ENCODE assay signal across 8 cellular contexts in the genomic region with DNA sequence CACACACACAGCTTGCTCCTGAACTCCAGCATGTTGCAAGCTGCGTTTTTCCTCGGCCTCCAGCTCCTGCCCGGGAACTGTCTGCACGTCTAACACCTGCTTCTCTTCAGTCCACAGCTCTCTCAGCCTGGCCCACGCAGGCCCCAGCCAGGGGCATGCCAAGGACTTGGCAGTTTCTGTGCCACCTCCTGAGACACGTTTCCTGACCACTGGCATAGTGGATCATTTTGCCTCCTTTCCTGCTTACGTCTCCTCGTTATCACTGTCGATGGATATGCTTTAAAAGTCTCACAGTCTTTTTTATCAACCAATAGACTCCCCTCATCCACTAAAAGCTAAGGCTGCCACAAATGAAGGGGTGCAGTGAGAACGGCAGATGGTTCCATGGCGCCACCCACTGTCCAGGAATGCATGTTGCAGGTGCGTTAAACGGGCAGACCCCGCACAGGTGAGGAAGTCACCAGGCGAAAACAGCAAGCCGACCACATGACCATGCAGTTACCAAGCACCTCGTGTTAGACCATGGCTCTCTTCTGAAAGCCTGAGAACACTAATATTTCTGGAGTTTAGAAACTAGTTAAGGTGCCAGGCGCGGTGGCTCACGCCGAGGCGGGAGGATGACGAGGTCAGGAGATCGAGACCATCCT. TPM values are rescaled to one million over a fixed set of nuclear protein-coding genes. Genes with fewer than 3 reads are reported as not detected.
A peak's percentile ranks its signal among the peaks of the same experiment; 100 is the strongest.
DNase-seq lines count a peak whose midpoint lies in the region; ATAC-seq, FAIRE-seq and TF ChIP-seq lines count a peak whose summit lies in the region.

No MANE protein-coding gene starts in this region.

- no peaks in the 10 kb centered on the region for H4K20me1 ChIP-seq in PC-3 (ENCODE audit: low read length)

- no peak for TF ChIP-seq POLR2A in A549 (IDR thresholded peaks at IDR 0.05; ENCODE audit: low read length)

- TF ChIP-seq RAD21 in A549 (conservative IDR thresholded peaks at IDR 0.05 in 1 of 2, IDR thresholded peaks at IDR 0.05 in 1 of 2): peak; percentile 76 to 90

- H3K9ac ChIP-seq in PC-3 (ENCODE audit: low read length): no peak overlapping the region

- H2AFZ ChIP-seq in PC-3 (ENCODE audit: low read length): peak overlapping the region; percentile 70

- H3F3A ChIP-seq in PC-3 (ENCODE audit: low read length, unreplicated experiment): no peaks in the 10 kb centered on the region

- WGBS in A549 (ENCODE audit: missing lambda C conversion rate): 38% methylated on average over 24 of the region's 24 CpGs
- 27 to 30% (median 29%) methylated on average over 24 of the region's 24 CpGs for WGBS in psoas muscle, 3 donors

- intact Hi-C loops in PC-3 (cut with micrococcal nuclease) (loop anchor here (1.0 kb wide), 1 partner anchor 59 kb away; no protein-coding TSS in a partner anchor), head of caudate nucleus (cut with DNase I) (no loop called here), psoas muscle (cut with DNase I) (loop anchor here (2.0 to 5.0 kb wide), 3 partner anchors 57 to 90 kb away; no protein-coding TSS in a partner anchor)

- POLR2A ChIA-PET in A549 (lab: Yijun Ruan, JAX): interaction anchor here (0.7 to 1.2 kb wide), 2 partner anchors 14 to 44 kb away, joined by 3 to 5 read pairs; no protein-coding TSS in a partner anchor
- POLR2A ChIA-PET in PC-3 (lab: Charles Lee; ENCODE audit: unreplicated experiment): no interaction called here

- peak; percentile 52 to 66 for DNase-seq in A549 (ENCODE audit: low read depth in 1 of 2, low spot score in 1 of 2)
- peak; percentile 29 for DNase-seq in GM18507 (ENCODE audit: extremely low spot score, insufficient read length, low read depth)
- DNase-seq in PC-3: peak; percentile 56
- peak; percentile 5 for DNase-seq in activated gamma-delta T cell treated with anti-CD3 and anti-CD28 coated beads, Interleukin-2, amount 50 U/mL, for 16 hours (ENCODE audit: low read depth)
- peak; percentile 33 to 87 (median 70) for DNase-seq in head of caudate nucleus
- DNase-seq in psoas muscle: peak; percentile 45 to 65
- DNase-seq in H4 (ENCODE audit: low spot score): no peak

- CTCF ChIA-PET in A549 (lab: Yijun Ruan, JAX) (interaction anchor here (0.6 to 4.8 kb wide), 40 partner anchors 9 to 331 kb away, joined by 3 to 70 read pairs (median 6); a partner anchor contains a TSS), PC-3 (lab: Charles Lee) (interaction anchor here (0.6 to 2.1 kb wide), 3 partner anchors 53 to 97 kb away, joined by 3 to 8 read pairs (median 3); no protein-coding TSS in a partner anchor)

- H3K27ac ChIP-seq in A549 (peak overlapping the region; percentile 46 to 75), PC-3 (ENCODE audit: low read length) (no peak overlapping the region), psoas muscle (peak overlapping the region; percentile 54)

- H3K4me2 ChIP-seq in A549 (peak overlapping the region; percentile 78), PC-3 (ENCODE audit: low read length) (peak overlapping the region; percentile 56)

- BruUV-seq in PC-3 (replicated peaks; lab: Mats Ljungman, UMichigan): no TSS peak

- no peaks in the 10 kb centered on the region for H3K79me2 ChIP-seq in PC-3 (ENCODE audit: low read length)

- H3K9me3 ChIP-seq in A549 (no peaks in the 10 kb centered on the region), PC-3 (ENCODE audit: low read length) (no peaks in the 10 kb centered on the region), psoas muscle (no peaks in the 10 kb centered on the region)

- TF ChIP-seq EP300 in A549 (IDR thresholded peaks at IDR 0.05): no peak

- H3K36me3 ChIP-seq in PC-3 (ENCODE audit: low read depth, low read length) (no peaks in the 10 kb centered on the region), psoas muscle (ENCODE audit: insufficient read depth in 1 of 2, low read depth in 1 of 2) (peaks cover 0 to 16% of the 10 kb centered on the region in 2 donors)

- H3K4me3 ChIP-seq in A549 (peak overlapping the region; percentile 42), PC-3 (ENCODE audit: low read length) (no peak overlapping the region), psoas muscle (peak overlapping the region; percentile 18)

- no peaks in the 10 kb centered on the region for H3K4me1 ChIP-seq in A549
- H3K4me1 ChIP-seq in PC-3 (ENCODE audit: insufficient read depth, low read length): no peaks in the 10 kb centered on the region
- peaks cover 5% of the 10 kb centered on the region for H3K4me1 ChIP-seq in psoas muscle

- TF ChIP-seq CTCF in A549 (IDR thresholded peaks at IDR 0.05) (peak; percentile 79), PC-3 (conservative IDR thresholded peaks at IDR 0.05; ENCODE audit: low read depth, low read length) (peak; percentile 88), psoas muscle (IDR thresholded peaks at IDR 0.05) (peak; percentile 77)

- ATAC-seq in A549: peak; percentile 91
- peak; percentile 70 for ATAC-seq in PC-3
- peak; percentile 86 to 93 (median 90) for ATAC-seq in psoas muscle
- no peak for ATAC-seq in GM19023 (IDR thresholded peaks at IDR 0.05; ENCODE audit: unreplicated experiment)

- no peaks in the 10 kb centered on the region for H3K9me2 ChIP-seq in PC-3 (replicated peaks; ENCODE audit: low read length)

- FAIRE-seq in A549 (lab: Jason Lieb, UNC) (no peak), GM18507 (lab: Jason Lieb, UNC) (peak; percentile 62)

- H3K27me3 ChIP-seq in PC-3 (ENCODE audit: low read length) (no peaks in the 10 kb centered on the region), psoas muscle (ENCODE audit: insufficient read depth in 3 of 3, low read length in 2 of 3) (no peaks in the 10 kb centered on the region)

TF ChIP-seq in A549, 52 proteins besides CTCF, POLR2A, EP300 and RAD21:
- no peak for TF ChIP-seq CHD4 (IDR thresholded peaks at IDR 0.05; ENCODE audit: borderline replicate concordance)
- TF ChIP-seq, protein P1, sequence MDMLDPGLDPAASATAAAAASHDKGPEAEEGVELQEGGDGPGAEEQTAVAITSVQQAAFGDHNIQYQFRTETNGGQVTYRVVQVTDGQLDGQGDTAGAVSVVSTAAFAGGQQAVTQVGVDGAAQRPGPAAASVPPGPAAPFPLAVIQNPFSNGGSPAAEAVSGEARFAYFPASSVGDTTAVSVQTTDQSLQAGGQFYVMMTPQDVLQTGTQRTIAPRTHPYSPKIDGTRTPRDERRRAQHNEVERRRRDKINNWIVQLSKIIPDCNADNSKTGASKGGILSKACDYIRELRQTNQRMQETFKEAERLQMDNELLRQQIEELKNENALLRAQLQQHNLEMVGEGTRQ (IDR thresholded peaks at IDR 0.05): peak; percentile 57
- no peak for TF ChIP-seq MYC (IDR thresholded peaks at IDR 0.05; ENCODE audit: borderline replicate concordance, low read length)
- TF ChIP-seq SMC3 (IDR thresholded peaks at IDR 0.05): peak; percentile 60

RNA-seq across cellular contexts. Expression of a gene that starts 14.7 kb away (rescaled TPM):
- polyA plus RNA-seq in A549 (2011; rRNA removed) (22.0 and 22.6 TPM in 2 replicates), A549 (2017; fragmentation: RNase III; extraction: RNeasy Plus Mini Kit Qiagen cat#74134 plus additional on column Dnase treatment) (31.2 to 34.9 TPM (median 31.8 TPM) in 3 replicates), psoas muscle (10 to 100 TPM; 71.2 to 88.7 (median 81.4) TPM)
- 53.5 and 61.9 TPM in 2 replicates for polyA plus RNA-seq in A549 (2012; cell fraction: cytosol; rRNA removed)
- polyA plus RNA-seq in A549 (2012; cell fraction: nucleus; rRNA removed): 78.8 and 89.6 TPM in 2 replicates
- polyA minus RNA-seq in A549 (2011; rRNA and poly(A)+ RNA removed): 23.9 and 31.1 TPM in 2 replicates
- total RNA-seq in PC-3 (2014; rRNA removed) (22.3 and 27.7 TPM in 2 replicates), psoas muscle (100 to 1,000 TPM in 3 of 4 donors, 10 to 100 TPM in 1; 96.2 to 236 (median 171) TPM)
- total RNA-seq in H4 (2014; rRNA removed; shearing (Covaris generic)): 12.7 and 23.6 TPM in 2 replicates

RNA-seq across cellular contexts. Expression of a gene that starts 53.8 kb away (rescaled TPM):
- 30.6 and 32.9 TPM in 2 replicates for polyA plus RNA-seq in A549 (2011; rRNA removed)
- polyA plus RNA-seq in A549 (2012; cell fraction: cytosol; rRNA removed): 20.2 and 24.3 TPM in 2 replicates
- polyA plus RNA-seq in A549 (2012; cell fraction: nucleus; rRNA removed): 31.0 and 35.6 TPM in 2 replicates
- 17.9 to 19.6 TPM (median 18.4 TPM) in 3 replicates for polyA plus RNA-seq in A549 (2017; fragmentation: RNase III; extraction: RNeasy Plus Mini Kit Qiagen cat#74134 plus additional on column Dnase treatment)
- polyA minus RNA-seq in A549 (2011; rRNA and poly(A)+ RNA removed): 23.3 and 23.4 TPM in 2 replicates
- 19.8 and 22.6 TPM in 2 replicates for total RNA-seq in PC-3 (2014; rRNA removed)
- total RNA-seq in psoas muscle: 1 to 10 TPM; 4.9 to 9.1 (median 8.0) TPM
- polyA plus RNA-seq in psoas muscle: 1 to 10 TPM; 3.9 to 7.3 (median 4.4) TPM
- total RNA-seq in H4 (2014; rRNA removed; shearing (Covaris generic)): 29.4 and 35.1 TPM in 2 replicates
